1 cellular context compared by ENCODE assay signal in the genomic region with DNA sequence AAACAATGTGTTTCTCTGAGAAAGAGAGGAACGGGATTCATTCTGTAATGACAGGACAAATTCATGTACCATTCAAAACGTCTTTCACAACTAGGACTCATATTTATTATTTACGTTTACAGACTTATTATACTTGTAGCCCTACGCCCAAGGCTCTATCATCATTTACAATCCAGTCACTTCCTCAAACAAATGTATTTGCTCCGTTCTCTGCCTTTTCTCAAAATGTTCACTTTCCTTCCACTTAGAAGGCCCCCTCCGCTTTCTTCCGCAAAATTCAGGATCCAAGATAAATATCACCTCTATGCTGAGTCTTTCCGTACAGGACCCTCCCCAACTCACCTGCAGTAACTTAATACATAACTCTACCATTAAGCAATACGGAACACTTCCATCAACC.
TF ChIP-seq lines count a peak whose summit lies in the region.

No MANE protein-coding gene starts in this region.

TF ChIP-seq in HCT116, 20 proteins besides CTCF, POLR2A, EP300 and RAD21 (continued from another document):
- TF ChIP-seq, protein P1, sequence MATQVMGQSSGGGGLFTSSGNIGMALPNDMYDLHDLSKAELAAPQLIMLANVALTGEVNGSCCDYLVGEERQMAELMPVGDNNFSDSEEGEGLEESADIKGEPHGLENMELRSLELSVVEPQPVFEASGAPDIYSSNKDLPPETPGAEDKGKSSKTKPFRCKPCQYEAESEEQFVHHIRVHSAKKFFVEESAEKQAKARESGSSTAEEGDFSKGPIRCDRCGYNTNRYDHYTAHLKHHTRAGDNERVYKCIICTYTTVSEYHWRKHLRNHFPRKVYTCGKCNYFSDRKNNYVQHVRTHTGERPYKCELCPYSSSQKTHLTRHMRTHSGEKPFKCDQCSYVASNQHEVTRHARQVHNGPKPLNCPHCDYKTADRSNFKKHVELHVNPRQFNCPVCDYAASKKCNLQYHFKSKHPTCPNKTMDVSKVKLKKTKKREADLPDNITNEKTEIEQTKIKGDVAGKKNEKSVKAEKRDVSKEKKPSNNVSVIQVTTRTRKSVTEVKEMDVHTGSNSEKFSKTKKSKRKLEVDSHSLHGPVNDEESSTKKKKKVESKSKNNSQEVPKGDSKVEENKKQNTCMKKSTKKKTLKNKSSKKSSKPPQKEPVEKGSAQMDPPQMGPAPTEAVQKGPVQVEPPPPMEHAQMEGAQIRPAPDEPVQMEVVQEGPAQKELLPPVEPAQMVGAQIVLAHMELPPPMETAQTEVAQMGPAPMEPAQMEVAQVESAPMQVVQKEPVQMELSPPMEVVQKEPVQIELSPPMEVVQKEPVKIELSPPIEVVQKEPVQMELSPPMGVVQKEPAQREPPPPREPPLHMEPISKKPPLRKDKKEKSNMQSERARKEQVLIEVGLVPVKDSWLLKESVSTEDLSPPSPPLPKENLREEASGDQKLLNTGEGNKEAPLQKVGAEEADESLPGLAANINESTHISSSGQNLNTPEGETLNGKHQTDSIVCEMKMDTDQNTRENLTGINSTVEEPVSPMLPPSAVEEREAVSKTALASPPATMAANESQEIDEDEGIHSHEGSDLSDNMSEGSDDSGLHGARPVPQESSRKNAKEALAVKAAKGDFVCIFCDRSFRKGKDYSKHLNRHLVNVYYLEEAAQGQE (IDR thresholded peaks at IDR 0.05; ENCODE audit: low read depth) = no peak
